ENCODE assay signal across 17 cellular contexts in the genomic region with DNA sequence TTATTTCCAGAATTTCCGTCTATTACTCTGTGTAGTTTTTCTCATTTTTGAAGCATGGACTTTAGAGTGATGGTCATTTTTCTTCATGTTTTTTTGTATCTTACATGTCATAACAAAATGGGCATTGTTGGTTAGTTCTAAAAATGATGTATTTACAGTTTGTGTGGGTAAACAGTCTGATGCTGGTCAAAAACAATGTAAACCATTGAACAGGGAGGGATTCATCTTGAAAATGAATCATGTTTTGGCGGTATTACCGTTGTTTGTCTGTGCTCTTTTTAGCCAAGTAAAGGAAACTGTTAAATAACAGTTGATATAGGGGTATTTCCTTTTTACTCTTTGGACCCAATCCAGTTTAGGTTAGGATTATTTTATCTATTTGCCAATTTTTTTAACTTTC.
DNase-seq lines count a peak whose midpoint lies in the region; ATAC-seq and FAIRE-seq lines count a peak whose summit lies in the region.
"Had no signal": no experiment of that assay in that cellular context is flagged by ENCODE, and none has a peak within 500 bp of the region (broad histone marks: within the 10 kb centered on the region; RNA-seq: fewer than 3 reads in every experiment).

No MANE protein-coding gene starts in this region.

- no peak for DNase-seq in HTR-8/SVneo (ENCODE audit: insufficient read length, low spot score)
- peak; percentile 5 to 11 for DNase-seq in lung microvascular endothelial cell (ENCODE audit: low read depth in 2 of 2)
- DNase-seq: AML-193; CD4-positive, alpha-beta memory T cell; DMS 273 treated with DMSO at 0.1 percent for 48 hours; DMS53; DND-41; EL; GM23248; HCEC 1CT; IMR-90 had no signal

- ATAC-seq in HG02588 (IDR thresholded peaks at IDR 0.05; ENCODE audit: unreplicated experiment) (no peak), HG02763 (IDR thresholded peaks at IDR 0.05; ENCODE audit: unreplicated experiment) (no peak), HG02973 (IDR thresholded peaks at IDR 0.05; ENCODE audit: unreplicated experiment) (no peak)
- ATAC-seq: K562 had no signal

- FAIRE-seq in HTR-8/SVneo (lab: Jason Lieb, UNC) (peak; percentile 88), endometrium (lab: Jason Lieb, UNC) (peak; percentile 63)
- FAIRE-seq: GM12891, K562 had no signal
